Comparison of ENCODE assay signal across 33 cellular contexts in genomic region chr1:71743862-71744261, GRCh38.
"Had no signal": no experiment of that assay in that cellular context is flagged by ENCODE, and none has a peak within 500 bp of the region (broad histone marks: within the 10 kb centered on the region; RNA-seq: fewer than 3 reads in every experiment).

No MANE protein-coding gene starts in this region.

- H3K27ac ChIP-seq: adrenal gland, body of pancreas, esophagus muscularis mucosa, foreskin keratinocyte, gastrocnemius medialis, heart right ventricle had no signal

- H3K4me1 Mint-ChIP-seq: activated CD4-positive, alpha-beta T cell treated with anti-CD3 and anti-CD28 coated beads for 36 hours; activated CD4-positive, alpha-beta T cell treated with anti-CD3 and anti-CD28 coated beads, Interleukin-2, amount 10 ng/mL, durations not matched to agents 24 days and 14 days; activated CD8-positive, alpha-beta memory T cell treated with anti-CD3 and anti-CD28 coated beads, Interleukin-2, amount 10 ng/mL, durations not matched to agents 7 days and 5 days; activated naive CD4-positive, alpha-beta T cell treated with anti-CD3 and anti-CD28 coated beads, Interleukin-2, amount 50 U/mL, for 24 hours; activated naive CD8-positive, alpha-beta T cell treated with anti-CD3 and anti-CD28 coated beads for 36 hours; activated naive CD8-positive, alpha-beta T cell treated with anti-CD3 and anti-CD28 coated beads, Interleukin-2, amount 50 U/mL, for 24 hours had no signal

- H3K4me3 ChIP-seq: adrenal gland, body of pancreas, esophagus muscularis mucosa, gastrocnemius medialis, heart right ventricle had no signal

- H3K36me3 ChIP-seq: adrenal gland, esophagus muscularis mucosa, gastrocnemius medialis, heart right ventricle had no signal

- H3K27me3 Mint-ChIP-seq: activated CD4-positive, alpha-beta memory T cell treated with anti-CD3 and anti-CD28 coated beads for 36 hours; activated CD4-positive, alpha-beta T cell treated with anti-CD3 and anti-CD28 coated beads for 36 hours; activated CD4-positive, alpha-beta T cell treated with anti-CD3 and anti-CD28 coated beads, Interleukin-2, amount 10 ng/mL, durations not matched to agents 24 days and 14 days; activated CD8-positive, alpha-beta memory T cell treated with anti-CD3 and anti-CD28 coated beads, Interleukin-2, amount 10 ng/mL, durations not matched to agents 7 days and 5 days; activated naive CD4-positive, alpha-beta T cell treated with anti-CD3 and anti-CD28 coated beads, Interleukin-2, amount 50 U/mL, for 24 hours; activated naive CD8-positive, alpha-beta T cell treated with anti-CD3 and anti-CD28 coated beads for 36 hours; activated naive CD8-positive, alpha-beta T cell treated with anti-CD3 and anti-CD28 coated beads, Interleukin-2, amount 50 U/mL, for 24 hours; effector memory CD8-positive, alpha-beta T cell had no signal

- DNase-seq: activated CD4-positive, alpha-beta memory T cell treated with anti-CD3 and anti-CD28 coated beads for 36 hours; activated CD4-positive, alpha-beta T cell treated with anti-CD3 and anti-CD28 coated beads for 36 hours; activated CD4-positive, alpha-beta T cell treated with anti-CD3 and anti-CD28 coated beads, Interleukin-2, amount 10 ng/mL, durations not matched to agents 24 days and 14 days; activated CD4-positive, CD25-positive, alpha-beta regulatory T cell; activated CD4-positive, CD25-positive, alpha-beta regulatory T cell treated with anti-CD3 and anti-CD28 coated beads, Interleukin-2, amount 50 U/mL, for 72 hours; activated CD8-positive, alpha-beta memory T cell treated with anti-CD3 and anti-CD28 coated beads, Interleukin-2, amount 10 ng/mL, durations not matched to agents 7 days and 5 days; activated CD8-positive, alpha-beta memory T cell treated with anti-CD3 and anti-CD28 coated beads, Interleukin-2, amount 50 U/mL, for 4 hours; activated CD8-positive, alpha-beta T cell treated with anti-CD3 and anti-CD28 coated beads, Interleukin-2, amount 10 ng/mL, durations not matched to agents 7 days and 5 days; activated effector memory CD4-positive, alpha-beta T cell treated with anti-CD3 and anti-CD28 coated beads, Interleukin-2, amount 50 U/mL, for 16 hours; activated naive CD4-positive, alpha-beta T cell treated with anti-CD3 and anti-CD28 coated beads for 36 hours; activated naive CD8-positive, alpha-beta T cell treated with anti-CD3 and anti-CD28 coated beads for 36 hours; activated naive CD8-positive, alpha-beta T cell treated with anti-CD3 and anti-CD28 coated beads, Interleukin-2, amount 50 U/mL, for 24 hours; activated T-cell treated with anti-CD3 and anti-CD28 coated beads, Interleukin-2, amount 50 U/mL, for 1 hour; activated T-cell treated with anti-CD3 and anti-CD28 coated beads, Interleukin-2, amount 50 U/mL, for 48 hours; adrenal gland; amygdala; aorta; body of pancreas; caudate nucleus; cortex of kidney; dermis blood vessel endothelial cell; effector CD4-positive, alpha-beta T cell; effector memory CD8-positive, alpha-beta T cell; erythroblast; foreskin keratinocyte; gastrocnemius medialis; heart right ventricle; T-helper 2 cell had no signal

- H3K27ac Mint-ChIP-seq: activated CD4-positive, alpha-beta memory T cell treated with anti-CD3 and anti-CD28 coated beads for 36 hours; activated CD4-positive, alpha-beta T cell treated with anti-CD3 and anti-CD28 coated beads for 36 hours; activated CD4-positive, alpha-beta T cell treated with anti-CD3 and anti-CD28 coated beads, Interleukin-2, amount 10 ng/mL, durations not matched to agents 24 days and 14 days; activated CD8-positive, alpha-beta memory T cell treated with anti-CD3 and anti-CD28 coated beads, Interleukin-2, amount 10 ng/mL, durations not matched to agents 7 days and 5 days; activated CD8-positive, alpha-beta T cell treated with anti-CD3 and anti-CD28 coated beads, Interleukin-2, amount 10 ng/mL, durations not matched to agents 7 days and 5 days; activated naive CD4-positive, alpha-beta T cell treated with anti-CD3 and anti-CD28 coated beads for 36 hours; activated naive CD4-positive, alpha-beta T cell treated with anti-CD3 and anti-CD28 coated beads, Interleukin-2, amount 50 U/mL, for 24 hours; activated naive CD8-positive, alpha-beta T cell treated with anti-CD3 and anti-CD28 coated beads for 36 hours; activated naive CD8-positive, alpha-beta T cell treated with anti-CD3 and anti-CD28 coated beads, Interleukin-2, amount 50 U/mL, for 24 hours; activated T-helper 1 cell treated with anti-CD3 and anti-CD28 coated beads, Interleukin-12 subunit alpha, Interleukin-12 subunit beta, Interleukin-2, Interleukin-4 antibody, amounts not matched to agents 30 ng/mL and 10 ng/mL and 1 ng/mL, durations not matched to agents 14 hours and 24 hours and 36 hours; activated T-helper 2 cell treated with anti-CD3 and anti-CD28 coated beads, Interferon-gamma antibody, Interleukin-2, Interleukin-4, amounts not matched to agents 10 μg/mL and 5 μg/mL and 100 μg/mL, durations not matched to agents 14 hours and 24 hours and 36 hours; effector memory CD8-positive, alpha-beta T cell had no signal

- H3K27me3 ChIP-seq: adrenal gland, body of pancreas, esophagus muscularis mucosa, foreskin keratinocyte, gastrocnemius medialis, heart right ventricle had no signal

- H3K9me3 ChIP-seq: adrenal gland, body of pancreas, esophagus muscularis mucosa, gastrocnemius medialis had no signal

- FAIRE-seq: colon had no signal

- H3K4me3 Mint-ChIP-seq: activated CD4-positive, alpha-beta memory T cell treated with anti-CD3 and anti-CD28 coated beads for 36 hours; activated CD4-positive, alpha-beta T cell treated with anti-CD3 and anti-CD28 coated beads for 36 hours; activated CD4-positive, alpha-beta T cell treated with anti-CD3 and anti-CD28 coated beads, Interleukin-2, amount 10 ng/mL, durations not matched to agents 24 days and 14 days; activated CD8-positive, alpha-beta memory T cell treated with anti-CD3 and anti-CD28 coated beads, Interleukin-2, amount 10 ng/mL, durations not matched to agents 7 days and 5 days; activated CD8-positive, alpha-beta T cell treated with anti-CD3 and anti-CD28 coated beads, Interleukin-2, amount 10 ng/mL, durations not matched to agents 7 days and 5 days; activated naive CD4-positive, alpha-beta T cell treated with anti-CD3 and anti-CD28 coated beads for 36 hours; activated naive CD4-positive, alpha-beta T cell treated with anti-CD3 and anti-CD28 coated beads, Interleukin-2, amount 50 U/mL, for 24 hours; activated naive CD8-positive, alpha-beta T cell treated with anti-CD3 and anti-CD28 coated beads for 36 hours; activated naive CD8-positive, alpha-beta T cell treated with anti-CD3 and anti-CD28 coated beads, Interleukin-2, amount 50 U/mL, for 24 hours; activated T-helper 1 cell treated with anti-CD3 and anti-CD28 coated beads, Interleukin-12 subunit alpha, Interleukin-12 subunit beta, Interleukin-2, Interleukin-4 antibody, amounts not matched to agents 30 ng/mL and 10 ng/mL and 1 ng/mL, durations not matched to agents 14 hours and 24 hours and 36 hours; effector memory CD8-positive, alpha-beta T cell had no signal

- H3K9me3 Mint-ChIP-seq: activated CD4-positive, alpha-beta T cell treated with anti-CD3 and anti-CD28 coated beads, Interleukin-2, amount 10 ng/mL, durations not matched to agents 24 days and 14 days; activated naive CD8-positive, alpha-beta T cell treated with anti-CD3 and anti-CD28 coated beads for 36 hours; activated T-helper 1 cell treated with anti-CD3 and anti-CD28 coated beads, Interleukin-12 subunit alpha, Interleukin-12 subunit beta, Interleukin-2, Interleukin-4 antibody, amounts not matched to agents 30 ng/mL and 10 ng/mL and 1 ng/mL, durations not matched to agents 14 hours and 24 hours and 36 hours; activated T-helper 2 cell treated with anti-CD3 and anti-CD28 coated beads, Interferon-gamma antibody, Interleukin-2, Interleukin-4, amounts not matched to agents 10 μg/mL and 5 μg/mL and 100 μg/mL, durations not matched to agents 14 hours and 24 hours and 36 hours had no signal

- H3K36me3 Mint-ChIP-seq: activated CD4-positive, alpha-beta memory T cell treated with anti-CD3 and anti-CD28 coated beads for 36 hours; activated CD8-positive, alpha-beta memory T cell treated with anti-CD3 and anti-CD28 coated beads, Interleukin-2, amount 10 ng/mL, durations not matched to agents 7 days and 5 days; activated naive CD4-positive, alpha-beta T cell treated with anti-CD3 and anti-CD28 coated beads, Interleukin-2, amount 50 U/mL, for 24 hours; activated naive CD8-positive, alpha-beta T cell treated with anti-CD3 and anti-CD28 coated beads for 36 hours had no signal

- ATAC-seq: activated CD4-positive, alpha-beta T cell treated with anti-CD3 and anti-CD28 coated beads for 36 hours; activated CD8-positive, alpha-beta memory T cell treated with anti-CD3 and anti-CD28 coated beads, Interleukin-2, amount 10 ng/mL, durations not matched to agents 7 days and 5 days; activated CD8-positive, alpha-beta T cell treated with anti-CD3 and anti-CD28 coated beads, Interleukin-2, amount 10 ng/mL, durations not matched to agents 7 days and 5 days; activated naive CD8-positive, alpha-beta T cell treated with anti-CD3 and anti-CD28 coated beads, Interleukin-2, amount 50 U/mL, for 24 hours; body of pancreas; effector memory CD8-positive, alpha-beta T cell; foreskin keratinocyte; gastrocnemius medialis; heart right ventricle had no signal

- H3K4me1 ChIP-seq: adrenal gland, body of pancreas, esophagus muscularis mucosa, foreskin keratinocyte, gastrocnemius medialis, heart right ventricle had no signal
